Comparison of ENCODE assay signal across 19 cellular contexts in the genomic region with DNA sequence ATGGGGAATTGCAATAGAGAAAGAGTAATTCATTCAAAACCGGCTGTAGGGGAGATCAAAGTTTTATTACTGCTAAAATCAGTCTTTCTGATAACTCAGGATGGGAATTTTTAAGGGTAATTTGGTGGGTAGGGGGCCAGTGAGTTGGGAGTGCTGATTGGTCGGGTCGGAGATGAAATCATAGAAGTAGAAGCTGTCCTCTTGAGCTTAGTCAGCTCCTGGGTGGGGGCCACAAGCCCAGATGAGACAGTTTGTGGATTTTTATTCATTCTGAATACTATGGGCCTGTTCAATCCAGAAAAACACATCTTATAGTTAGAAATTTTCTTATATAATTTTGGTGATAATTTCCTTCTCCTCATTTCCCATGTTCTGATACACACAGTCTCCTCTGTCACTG. TPM values are rescaled to one million over a fixed set of nuclear protein-coding genes. Genes with fewer than 3 reads are reported as not detected.
DNase-seq lines count a peak whose midpoint lies in the region; ATAC-seq and TF ChIP-seq lines count a peak whose summit lies in the region.
"Had no signal": no experiment of that assay in that cellular context is flagged by ENCODE, and none has a peak within 500 bp of the region (broad histone marks: within the 10 kb centered on the region; RNA-seq: fewer than 3 reads in every experiment).

No MANE protein-coding gene starts in this region.

- H3K4me2 ChIP-seq in osteoblast (ENCODE audit: insufficient read depth, low read length) = peak overlapping the region; percentile 41
- H3K4me2 ChIP-seq: A549 had no signal

- ATAC-seq in right cardiac atrium = no peak
- ATAC-seq in activated T-helper 17 cell treated with anti-CD3 and anti-CD28 coated beads, Interleukin-2, amount 50 U/mL, for 72 hours (replicated peaks) = no peak
- ATAC-seq: A549 had no signal

- no peak overlapping the region for H3K4me3 Mint-ChIP-seq in activated T-helper 17 cell treated with anti-CD3 and anti-CD28 coated beads, Interleukin-2, amount 50 U/mL, for 72 hours

- TF ChIP-seq CTCF in right atrium auricular region (IDR thresholded peaks at IDR 0.05) (no peak), esophagus muscularis mucosa (IDR thresholded peaks at IDR 0.05) (no peak), osteoblast (IDR thresholded peaks at IDR 0.05; ENCODE audit: extremely low read depth, low read depth, low read length) (no peak), thyroid gland (IDR thresholded peaks at IDR 0.05) (no peak)

- no peaks in the 10 kb centered on the region for H3K9me3 ChIP-seq in right cardiac atrium (ENCODE audit: control insufficient read depth, low read length)
- no peaks in the 10 kb centered on the region for H3K9me3 ChIP-seq in right atrium auricular region
- H3K9me3 ChIP-seq in esophagus muscularis mucosa = no peaks in the 10 kb centered on the region
- H3K9me3 ChIP-seq in osteoblast (ENCODE audit: low read depth, low read length) = no peaks in the 10 kb centered on the region
- no peaks in the 10 kb centered on the region for H3K9me3 ChIP-seq in thyroid gland
- H3K9me3 ChIP-seq: A549, ovary, suprapubic skin had no signal

- WGBS in right cardiac atrium = 78% methylated on average over 3 of the region's 3 CpGs
- 93% methylated on average over 3 of the region's 3 CpGs for WGBS in esophagus muscularis mucosa
- 90 to 93% methylated on average over 3 of the region's 3 CpGs for WGBS in thyroid gland, 2 donors

- H4K20me1 ChIP-seq in osteoblast (ENCODE audit: insufficient read depth, low read length) = peaks cover 76% of the 10 kb centered on the region

- H3K4me3 ChIP-seq in right cardiac atrium (ENCODE audit: low read length) = no peak overlapping the region
- H3K4me3 ChIP-seq in right atrium auricular region = no peak overlapping the region
- no peak overlapping the region for H3K4me3 ChIP-seq in esophagus muscularis mucosa
- H3K4me3 ChIP-seq in osteoblast (ENCODE audit: insufficient read depth, low read length) = no peak overlapping the region
- no peak overlapping the region for H3K4me3 ChIP-seq in thyroid gland (replicated peaks in 1 of 3)
- H3K4me3 ChIP-seq: A549, ovary, skin epidermis, suprapubic skin had no signal

- TF ChIP-seq POLR2A in esophagus muscularis mucosa (IDR thresholded peaks at IDR 0.05; ENCODE audit: low read depth) (no peak), thyroid gland (IDR thresholded peaks at IDR 0.05) (no peak)

- H3K27me3 Mint-ChIP-seq in activated T-helper 17 cell treated with anti-CD3 and anti-CD28 coated beads, Interleukin-2, amount 50 U/mL, for 72 hours = peaks cover 7% of the 10 kb centered on the region

- intact Hi-C loops in right cardiac atrium (cut with DNase I) = no loop called here
- intact Hi-C loops in esophagus muscularis mucosa (cut with DNase I) = no loop called here
- intact Hi-C loops in thyroid gland (cut with DNase I) = no loop called here

- H3K36me3 ChIP-seq in right atrium auricular region = peaks cover 24% of the 10 kb centered on the region
- H3K36me3 ChIP-seq in esophagus muscularis mucosa = peaks cover 0 to 26% (median 8%) of the 10 kb centered on the region in 4 donors
- H3K36me3 ChIP-seq in osteoblast (ENCODE audit: insufficient read depth, low read length) = peaks cover 53% of the 10 kb centered on the region
- no peaks in the 10 kb centered on the region for H3K36me3 ChIP-seq in thyroid gland
- H3K36me3 ChIP-seq: ovary, suprapubic skin had no signal

- H3K27ac ChIP-seq in right cardiac atrium (ENCODE audit: low read length) (peak overlapping the region; percentile 58), right atrium auricular region (peak overlapping the region in 1 of 2 donors; percentile 17), esophagus muscularis mucosa (replicated peaks in 1 of 4) (peak overlapping the region in 3 of 4 donors; percentile 36 to 60 (median 36)), osteoblast (ENCODE audit: low read depth, low read length) (peak overlapping the region; percentile 27), thyroid gland (no peak overlapping the region)
- H3K27ac ChIP-seq: A549, ovary, suprapubic skin had no signal

- no peaks in the 10 kb centered on the region for H3K27me3 ChIP-seq in right cardiac atrium (ENCODE audit: control insufficient read depth, insufficient read depth)
- no peaks in the 10 kb centered on the region for H3K27me3 ChIP-seq in right atrium auricular region
- no peaks in the 10 kb centered on the region for H3K27me3 ChIP-seq in esophagus muscularis mucosa
- no peaks in the 10 kb centered on the region for H3K27me3 ChIP-seq in osteoblast (ENCODE audit: insufficient read depth, low read length)
- H3K27me3 ChIP-seq in thyroid gland = no peaks in the 10 kb centered on the region
- H3K27me3 ChIP-seq: ovary, suprapubic skin had no signal

- H3K4me1 ChIP-seq in right cardiac atrium (ENCODE audit: control insufficient read depth, insufficient read depth, low read length) = no peaks in the 10 kb centered on the region
- peaks cover 0 to 48% of the 10 kb centered on the region in 2 donors for H3K4me1 ChIP-seq in right atrium auricular region
- peaks cover 6 to 89% (median 77%) of the 10 kb centered on the region in 4 donors for H3K4me1 ChIP-seq in esophagus muscularis mucosa
- peaks cover 38% of the 10 kb centered on the region for H3K4me1 ChIP-seq in osteoblast (ENCODE audit: insufficient read depth, low read length)
- H3K4me1 ChIP-seq in thyroid gland = no peaks in the 10 kb centered on the region
- H3K4me1 ChIP-seq: A549 had no signal

- no peak for DNase-seq in right cardiac atrium
- no peak for DNase-seq in right atrium auricular region (ENCODE audit: low spot score)
- no peak for DNase-seq in esophagus muscularis mucosa (ENCODE audit: extremely low spot score)
- no peak for DNase-seq in osteoblast (ENCODE audit: insufficient read length, low spot score, missing footprints)
- DNase-seq in stimulated activated CD4-positive, alpha-beta T cell treated with anti-CD3 and anti-CD28 coated beads, Interleukin-1b, Interleukin-23, amount 100 ng/mL, for 48 hours = no peak
- no peak for DNase-seq in iPS-NIHi7 (ENCODE audit: extremely low spot score)
- DNase-seq in thyroid gland = no peak
- DNase-seq: activated CD4-positive, CD25-positive, alpha-beta regulatory T cell treated with anti-CD3 and anti-CD28 coated beads, Interleukin-2, amount 50 U/mL, for 72 hours; activated effector memory CD4-positive, alpha-beta T cell treated with Interleukin-2 at 50 U/mL for 16 hours; DMS53; Kasumi-1; NCI-H1105; NCI-H526 treated with DMSO at 0.1 percent for 48 hours; ovary; stimulated activated CD4-positive, alpha-beta T cell treated with anti-CD3 and anti-CD28 coated beads, Interleukin-4, amount 100 ng/mL, for 4 hours had no signal

- H3K4me1 Mint-ChIP-seq in activated T-helper 17 cell treated with anti-CD3 and anti-CD28 coated beads, Interleukin-2, amount 50 U/mL, for 72 hours = no peaks in the 10 kb centered on the region

- no peaks in the 10 kb centered on the region for H3K36me3 Mint-ChIP-seq in activated T-helper 17 cell treated with anti-CD3 and anti-CD28 coated beads, Interleukin-2, amount 50 U/mL, for 72 hours (ENCODE audit: low read depth)

- H3K79me2 ChIP-seq in osteoblast (ENCODE audit: insufficient read depth, low read length) = peaks cover 98% of the 10 kb centered on the region

- no peak overlapping the region for H2AFZ ChIP-seq in osteoblast (ENCODE audit: low read length)

- no peaks in the 10 kb centered on the region for H3K9me3 Mint-ChIP-seq in activated T-helper 17 cell treated with anti-CD3 and anti-CD28 coated beads, Interleukin-2, amount 50 U/mL, for 72 hours

- no peak overlapping the region for H3K27ac Mint-ChIP-seq in activated T-helper 17 cell treated with anti-CD3 and anti-CD28 coated beads, Interleukin-2, amount 50 U/mL, for 72 hours

- TF ChIP-seq EP300 in esophagus muscularis mucosa (IDR thresholded peaks at IDR 0.05) = no peak

RNA-seq across cellular contexts. Expression of a gene that starts 25.4 kb away (rescaled TPM):
- total RNA-seq in right cardiac atrium = 100 to 1,000 TPM; 127 to 214 (median 137) TPM
- 93.9 TPM for polyA plus RNA-seq in right cardiac atrium
- total RNA-seq in right atrium auricular region = 100 to 1,000 TPM; 119 to 157 TPM
- total RNA-seq in esophagus muscularis mucosa = 1,000 to 10,000 TPM; 2,057 to 3,140 (median 2,687) TPM
- 1,075 and 1,123 TPM in 2 replicates for total RNA-seq in osteoblast
- total RNA-seq in activated T-helper 17 cell treated with anti-CD3 and anti-CD28 coated beads, Interleukin-2, amount 50 U/mL, for 72 hours = 10 to 100 TPM in 1 of 2 donors, 1 to 10 TPM in 1; 4.0 to 27.2 TPM
- total RNA-seq in thyroid gland = 100 to 1,000 TPM; 141 to 223 (median 169) TPM

Comparison
In these comparisons a context has a peak if more than half of its experiments do, and no peak if none do; other contexts are left out.
1. H3K27ac ChIP-seq: peak in right cardiac atrium (single experiment), esophagus muscularis mucosa (3 of 4) and osteoblast (single experiment); none in thyroid gland (0 of 3).
2. RNA of a gene that starts 25.4 kb away (total RNA-seq): 2,057 to 3,140 TPM in esophagus muscularis mucosa, 1,075 to 1,123 TPM in osteoblast, 141 to 223 TPM in thyroid gland, 119 to 157 TPM in right atrium auricular region and 127 to 214 TPM in right cardiac atrium; 4.0 to 27.2 TPM in activated T-helper 17 cell treated with anti-CD3 and anti-CD28 coated beads, Interleukin-2, amount 50 U/mL, for 72 hours; every median in the first group is over 4 times any median in the second.